Comparison of ENCODE assay signal across 8 cellular contexts in the genomic region with DNA sequence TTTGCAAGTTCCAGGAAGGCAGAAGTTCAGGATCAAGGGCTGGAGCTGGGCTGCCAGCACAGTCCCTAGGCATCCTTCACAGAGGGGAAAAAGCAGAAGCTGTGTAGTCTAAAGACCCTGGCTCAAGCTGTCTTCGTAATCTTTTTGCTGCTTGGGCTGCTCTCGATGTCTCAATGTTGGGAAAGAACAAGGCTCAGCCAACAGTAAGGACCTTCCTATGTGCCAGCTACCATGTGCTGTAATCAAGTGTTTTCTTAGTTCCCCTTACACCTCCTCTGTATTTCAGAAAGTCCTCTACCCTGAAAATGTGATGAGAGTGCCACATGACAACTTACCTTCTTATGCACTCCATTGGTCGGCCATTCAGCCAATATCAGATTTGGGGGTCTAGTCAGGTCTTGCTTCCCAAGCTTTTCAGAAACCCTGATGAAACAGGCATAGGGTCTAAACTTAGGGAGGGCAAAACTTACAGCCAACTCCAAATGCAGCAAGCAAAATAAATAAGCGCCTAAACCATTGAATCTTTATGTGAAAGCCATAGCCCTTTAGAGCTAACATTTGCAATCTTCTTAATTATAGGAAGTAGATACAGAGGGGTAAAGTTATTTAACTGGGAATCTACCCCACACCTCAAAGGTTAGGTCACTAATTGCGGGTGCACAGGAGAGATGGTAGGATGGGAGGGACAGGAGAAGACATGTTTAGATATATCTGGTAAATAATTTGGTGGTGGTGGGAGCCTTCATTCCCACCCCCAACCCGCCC. TPM values are rescaled to one million over a fixed set of nuclear protein-coding genes. Genes with fewer than 3 reads are reported as not detected.
DNase-seq lines count a peak whose midpoint lies in the region; ATAC-seq, FAIRE-seq and TF ChIP-seq lines count a peak whose summit lies in the region.

No MANE protein-coding gene starts in this region.

- POLR2A ChIA-PET in HEK293 (lab: Yijun Ruan, JAX) = interaction anchor here (0.7 kb wide), 1 partner anchor 63 kb away, joined by 3 read pairs; no protein-coding TSS in a partner anchor

- TF ChIP-seq CTCF in HEK293 (tag by site-specific recombination; IDR thresholded peaks at IDR 0.05) (no peak), fibroblast of villous mesenchyme (IDR thresholded peaks at IDR 0.05; ENCODE audit: insufficient read depth, low read depth, low read length) (no peak), mucosa of descending colon (IDR thresholded peaks at IDR 0.05) (no peak)

- H3K4me1 ChIP-seq in HEK293 (ENCODE audit: control insufficient read depth, insufficient read depth, low read length) (no peaks in the 10 kb centered on the region), thymus (ENCODE audit: control insufficient read depth, insufficient read depth, low read length) (peaks cover 32% of the 10 kb centered on the region), aorta (ENCODE audit: control insufficient read depth in 1 of 2, insufficient read depth in 2 of 2, low read length in 2 of 2) (peaks cover 3 to 4% of the 10 kb centered on the region in 2 donors), mucosa of descending colon (ENCODE audit: low read depth) (peaks cover 26% of the 10 kb centered on the region)

- peak; percentile 87 for FAIRE-seq in GM12892 (lab: Jason Lieb, UNC)

- H3K27me3 ChIP-seq in thymus (ENCODE audit: control insufficient read depth, insufficient read depth) (no peaks in the 10 kb centered on the region), aorta (ENCODE audit: control insufficient read depth in 1 of 2, insufficient read depth in 2 of 2, low read length in 1 of 2) (no peaks in the 10 kb centered on the region)

- H3K27ac ChIP-seq in HEK293 (ENCODE audit: extremely low read depth, low read depth, low read length) (no peak overlapping the region; the same call in 1 of the 2 replicates), thymus (ENCODE audit: low read depth) (peak overlapping the region; percentile 80), aorta (ENCODE audit: low read depth in 1 of 2, low read length in 2 of 2) (peak overlapping the region in 1 of 2 donors; percentile 53)

- H3K36me3 ChIP-seq in HEK293 (ENCODE audit: control insufficient read depth in 2 of 2, insufficient read depth in 1 of 2, low read length in 2 of 2) (peaks cover 0 to 21% of the 10 kb centered on the region in 2 experiments; a peak in 1 of 3 replicates), thymus (ENCODE audit: control insufficient read depth, insufficient read depth) (peaks cover 5% of the 10 kb centered on the region), aorta (ENCODE audit: control insufficient read depth in 1 of 2, insufficient read depth in 2 of 2, low read length in 1 of 2) (peaks cover 0 to 3% of the 10 kb centered on the region in 2 donors), mucosa of descending colon (ENCODE audit: low read depth) (no peaks in the 10 kb centered on the region)

- TF ChIP-seq POLR2A in GM12892 (IDR thresholded peaks at IDR 0.05; ENCODE audit: low read depth, low read length) = peak; percentile 56

- DNase-seq in GM12892 (ENCODE audit: insufficient read length) (no peak), SKM-1 (lab: John Stamatoyannopoulos, UW; ENCODE audit: unreplicated experiment) (peak; percentile 94), fibroblast of villous mesenchyme (ENCODE audit: low read depth) (peak; percentile 42), aorta (no peak), globus pallidus (ENCODE audit: low spot score) (no peak), mucosa of descending colon (no peak)

- no peak overlapping the region for H3K4me3 ChIP-seq in HEK293 (ENCODE audit: low read depth, low read length)
- peak overlapping the region; percentile 68 for H3K4me3 ChIP-seq in fibroblast of villous mesenchyme (ENCODE audit: low read depth, low read length)
- peak overlapping the region; percentile 100 for H3K4me3 ChIP-seq in thymus (ENCODE audit: low read length)
- H3K4me3 ChIP-seq in aorta (ENCODE audit: low read length in 2 of 2) = peak overlapping the region in 1 of 2 donors; percentile 41
- no peak overlapping the region for H3K4me3 ChIP-seq in mucosa of descending colon

- no peak for ATAC-seq in aorta (ENCODE audit: low FRiP score)
- no peak for ATAC-seq in mucosa of descending colon

- CTCF ChIA-PET in HEK293 (lab: Yijun Ruan, JAX) = interaction anchor here (0.6 to 1.1 kb wide), 3 partner anchors 27 to 131 kb away, joined by 3 to 4 read pairs (median 3); a partner anchor contains a TSS

- H3K9me3 ChIP-seq in HEK293 (ENCODE audit: control insufficient read depth, insufficient read depth, low read depth, low read length) = no peaks in the 10 kb centered on the region
- no peaks in the 10 kb centered on the region for H3K9me3 ChIP-seq in thymus (ENCODE audit: control insufficient read depth)
- H3K9me3 ChIP-seq in aorta (ENCODE audit: control insufficient read depth, low read length) = no peaks in the 10 kb centered on the region
- H3K9me3 ChIP-seq in mucosa of descending colon = no peaks in the 10 kb centered on the region

- intact Hi-C loops in aorta (cut with DNase I) (loop anchor here in 1 of 2 donors (5.0 kb wide), 1 partner anchor 64 kb away; a partner anchor contains a TSS), mucosa of descending colon (cut with DNase I, micrococcal nuclease) (loop anchor here in 1 of 2 donors (10.0 kb wide), 1 partner anchor 61 kb away; a partner anchor contains a TSS)

- 65% methylated on average over 6 of the region's 6 CpGs for WGBS in thymus
- WGBS in aorta, 2 donors = 42 to 52% methylated on average over 6 of the region's 6 CpGs

TF ChIP-seq in HEK293, 187 proteins besides CTCF, POLR2A, EP300 and RAD21:
- no peak for TF ChIP-seq KLF16 (tag by site-specific recombination; IDR thresholded peaks at IDR 0.05)
- TF ChIP-seq ZNF629 (tag by site-specific recombination; IDR thresholded peaks at IDR 0.05) = no peak
- TF ChIP-seq, protein P1, sequence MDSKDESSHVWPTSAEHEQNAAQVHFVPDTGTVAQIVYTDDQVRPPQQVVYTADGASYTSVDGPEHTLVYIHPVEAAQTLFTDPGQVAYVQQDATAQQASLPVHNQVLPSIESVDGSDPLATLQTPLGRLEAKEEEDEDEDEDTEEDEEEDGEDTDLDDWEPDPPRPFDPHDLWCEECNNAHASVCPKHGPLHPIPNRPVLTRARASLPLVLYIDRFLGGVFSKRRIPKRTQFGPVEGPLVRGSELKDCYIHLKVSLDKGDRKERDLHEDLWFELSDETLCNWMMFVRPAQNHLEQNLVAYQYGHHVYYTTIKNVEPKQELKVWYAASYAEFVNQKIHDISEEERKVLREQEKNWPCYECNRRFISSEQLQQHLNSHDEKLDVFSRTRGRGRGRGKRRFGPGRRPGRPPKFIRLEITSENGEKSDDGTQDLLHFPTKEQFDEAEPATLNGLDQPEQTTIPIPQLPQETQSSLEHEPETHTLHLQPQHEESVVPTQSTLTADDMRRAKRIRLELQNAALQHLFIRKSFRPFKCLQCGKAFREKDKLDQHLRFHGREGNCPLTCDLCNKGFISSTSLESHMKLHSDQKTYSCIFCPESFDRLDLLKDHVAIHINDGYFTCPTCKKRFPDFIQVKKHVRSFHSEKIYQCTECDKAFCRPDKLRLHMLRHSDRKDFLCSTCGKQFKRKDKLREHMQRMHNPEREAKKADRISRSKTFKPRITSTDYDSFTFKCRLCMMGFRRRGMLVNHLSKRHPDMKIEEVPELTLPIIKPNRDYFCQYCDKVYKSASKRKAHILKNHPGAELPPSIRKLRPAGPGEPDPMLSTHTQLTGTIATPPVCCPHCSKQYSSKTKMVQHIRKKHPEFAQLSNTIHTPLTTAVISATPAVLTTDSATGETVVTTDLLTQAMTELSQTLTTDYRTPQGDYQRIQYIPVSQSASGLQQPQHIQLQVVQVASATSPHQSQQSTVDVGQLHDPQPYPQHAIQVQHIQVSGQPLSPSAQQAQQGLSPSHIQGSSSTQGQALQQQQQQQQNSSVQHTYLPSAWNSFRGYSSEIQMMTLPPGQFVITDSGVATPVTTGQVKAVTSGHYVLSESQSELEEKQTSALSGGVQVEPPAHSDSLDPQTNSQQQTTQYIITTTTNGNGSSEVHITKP (tag by site-specific recombination; IDR thresholded peaks at IDR 0.05) = peak; percentile 88
- 0 out of 2 replicates have a peak, but pooled peaks have one; percentile 12 for TF ChIP-seq ZBTB48 (tag by site-specific recombination; IDR thresholded peaks at IDR 0.05)
- TF ChIP-seq ZSCAN16 (tag by site-specific recombination; IDR thresholded peaks at IDR 0.05) = 0 out of 2 replicates have a peak, but pooled peaks have one; percentile 41

RNA-seq across cellular contexts. Expression of a gene that starts 1.2 kb away (rescaled TPM):
- polyA plus RNA-seq in GM12892 (2012; ENCODE audit: missing spikeins) = 79.9 TPM
- total RNA-seq in fibroblast of villous mesenchyme = 47.0 and 47.1 TPM in 2 replicates
- polyA plus RNA-seq in thymus = 31.7 TPM
- total RNA-seq in aorta = 10 to 100 TPM; 34.4 to 37.9 TPM
- polyA plus RNA-seq in aorta = 1 to 10 TPM; 4.0 to 7.8 TPM
- 10 to 100 TPM; 30.3 to 52.6 (median 45.4) TPM for total RNA-seq in mucosa of descending colon

Comparison
In these comparisons a context has a peak if more than half of its experiments do, and no peak if none do; other contexts are left out.
1. DNase-seq: peak in SKM-1 (single experiment) and fibroblast of villous mesenchyme (single experiment); none in GM12892 (single experiment), aorta (0 of 2), globus pallidus (single experiment) and mucosa of descending colon (0 of 3).
2. H3K4me3 ChIP-seq: peak in fibroblast of villous mesenchyme (single experiment) and thymus (single experiment); none in HEK293 (single experiment) and mucosa of descending colon (single experiment).